2 cellular contexts compared by ENCODE assay signal in genomic region chr22:29231971-29232959, GRCh38.
TF ChIP-seq lines count a peak whose summit lies in the region.

No MANE protein-coding gene starts in this region.

TF ChIP-seq in H1, 55 proteins besides CTCF, POLR2A, EP300 and RAD21:
- no peak for TF ChIP-seq GABPA (IDR thresholded peaks at IDR 0.05; ENCODE audit: borderline replicate concordance, insufficient read depth, low read length)
- no peak for TF ChIP-seq KDM5A (IDR thresholded peaks at IDR 0.05; ENCODE audit: low read length)

TF ChIP-seq in HepG2, 621 proteins besides CTCF, POLR2A, EP300 and RAD21 (continues in another document):
- TF ChIP-seq BRF2 (CRISPR knock-in tag; IDR thresholded peaks at IDR 0.05) = no peak
- TF ChIP-seq JUN (CRISPR knock-in tag; IDR thresholded peaks at IDR 0.05) = no peak
- TF ChIP-seq ZBTB33 (CRISPR knock-in tag; IDR thresholded peaks at IDR 0.05) = 0 out of 2 replicates have a peak, but pooled peaks have one; percentile 28
- TF ChIP-seq MIXL1 (CRISPR knock-in tag; IDR thresholded peaks at IDR 0.05) = peak; percentile 43; the same call in 1 of the 2 replicates
- TF ChIP-seq KMT2A (CRISPR knock-in tag; IDR thresholded peaks at IDR 0.05) = no peak
- no peak for TF ChIP-seq ZNF562 (CRISPR knock-in tag; IDR thresholded peaks at IDR 0.05; ENCODE audit: borderline replicate concordance)
- peak; percentile 64 for TF ChIP-seq SP5 (CRISPR knock-in tag; IDR thresholded peaks at IDR 0.05; ENCODE audit: borderline replicate concordance, low read depth)
- TF ChIP-seq ZNF274 (CRISPR knock-in tag; IDR thresholded peaks at IDR 0.05) = peak; percentile 12; the same call in 1 of the 2 replicates
- no peak for TF ChIP-seq FOXK2 (IDR thresholded peaks at IDR 0.05)
- no peak for TF ChIP-seq CHD4 (IDR thresholded peaks at IDR 0.05; ENCODE audit: borderline replicate concordance, low read length)
- TF ChIP-seq ZNF101 (CRISPR knock-in tag; IDR thresholded peaks at IDR 0.05; ENCODE audit: borderline replicate concordance, low read depth) = no peak
- no peak for TF ChIP-seq SATB2 (CRISPR knock-in tag; IDR thresholded peaks at IDR 0.05)
- peak; percentile 9 for TF ChIP-seq YY1 (IDR thresholded peaks at IDR 0.05; ENCODE audit: insufficient read depth, insufficient replicate concordance, low read depth, low read length)
- TF ChIP-seq NFE2L2 (IDR thresholded peaks at IDR 0.05; ENCODE audit: low read length) = no peak
- 0 out of 2 replicates have a peak, but pooled peaks have one; percentile 37 for TF ChIP-seq BRCA1 (CRISPR knock-in tag; IDR thresholded peaks at IDR 0.05)
- peak; percentile 77 for TF ChIP-seq ZNF317 (CRISPR knock-in tag; IDR thresholded peaks at IDR 0.05)
- no peak for TF ChIP-seq BORCS8-MEF2B (CRISPR knock-in tag; IDR thresholded peaks at IDR 0.05)
- TF ChIP-seq KLF16 (CRISPR knock-in tag; IDR thresholded peaks at IDR 0.05) = 0 out of 4 replicates have a peak, but pooled peaks of 1 of the 2 experiments have one; percentile 28
- peak; percentile 55 for TF ChIP-seq TFE3 (CRISPR knock-in tag; IDR thresholded peaks at IDR 0.05)
- TF ChIP-seq ATF4 (CRISPR knock-in tag; IDR thresholded peaks at IDR 0.05) = no peak
- no peak for TF ChIP-seq RORA (CRISPR knock-in tag; IDR thresholded peaks at IDR 0.05)
- TF ChIP-seq GATA4 (IDR thresholded peaks at IDR 0.05; ENCODE audit: borderline replicate concordance, low read depth) = no peak
- peak; percentile 81; the same call in 1 of the 2 replicates for TF ChIP-seq ZNF142 (CRISPR knock-in tag; IDR thresholded peaks at IDR 0.05)
- TF ChIP-seq ZNF350 (CRISPR knock-in tag; IDR thresholded peaks at IDR 0.05; ENCODE audit: borderline replicate concordance, low read depth) = peak; percentile 31; the same call in 1 of the 2 replicates
- no peak for TF ChIP-seq ZNF18 (CRISPR knock-in tag; IDR thresholded peaks at IDR 0.05; ENCODE audit: insufficient replicate concordance)
- no peak for TF ChIP-seq ZNF414 (CRISPR knock-in tag; IDR thresholded peaks at IDR 0.05)
- 0 out of 2 replicates have a peak, but pooled peaks have one; percentile 50 for TF ChIP-seq ZNF24 (IDR thresholded peaks at IDR 0.05)
- TF ChIP-seq ZNF275 (CRISPR knock-in tag; IDR thresholded peaks at IDR 0.05; ENCODE audit: borderline replicate concordance) = 0 out of 2 replicates have a peak, but pooled peaks have one; percentile 45
- TF ChIP-seq PRDM15 (CRISPR knock-in tag; IDR thresholded peaks at IDR 0.05) = peak; percentile 53; the same call in 1 of the 2 replicates
- no peak for TF ChIP-seq BATF2 (CRISPR knock-in tag; IDR thresholded peaks at IDR 0.05)
- peak; percentile 33; the same call in 1 of the 2 replicates for TF ChIP-seq EED (CRISPR knock-in tag; IDR thresholded peaks at IDR 0.05)
- no peak for TF ChIP-seq XBP1 (CRISPR knock-in tag; IDR thresholded peaks at IDR 0.05)
- TF ChIP-seq RARA (CRISPR knock-in tag; IDR thresholded peaks at IDR 0.05) = peak; percentile 45; the same call in 1 of the 2 replicates
- TF ChIP-seq NPAS2 (CRISPR knock-in tag; IDR thresholded peaks at IDR 0.05; ENCODE audit: borderline replicate concordance) = no peak
